In genomic region chr17:43360739-43361498, GRCh38 we compare ENCODE assay signal across 1 cellular context.
TF ChIP-seq lines count a peak whose summit lies in the region.

No MANE protein-coding gene starts in this region.

TF ChIP-seq in GM12878, 131 proteins besides CTCF, POLR2A, EP300 and RAD21 (continued from another document and continues in another):
- peak; percentile 97 for TF ChIP-seq E4F1 (IDR thresholded peaks at IDR 0.05; ENCODE audit: borderline replicate concordance, partially characterized antibody)
- TF ChIP-seq BCLAF1 (IDR thresholded peaks at IDR 0.05), result peak; percentile 93
- 0 out of 2 replicates have a peak, but pooled peaks have one; percentile 6 for TF ChIP-seq SREBF1 (IDR thresholded peaks at IDR 0.05; ENCODE audit: low read length)
- TF ChIP-seq ZBTB4 (CRISPR knock-in tag; IDR thresholded peaks at IDR 0.05), result peak; percentile 100
- TF ChIP-seq ZNF24 (IDR thresholded peaks at IDR 0.05), result peak; percentile 89
- peak; percentile 100 for TF ChIP-seq ATF2 (IDR thresholded peaks at IDR 0.05; ENCODE audit: low read length)
- peak; percentile 48 for TF ChIP-seq MEF2B (IDR thresholded peaks at IDR 0.05; ENCODE audit: partially characterized antibody, poor library complexity, severe bottlenecking)
- TF ChIP-seq CBX3 (IDR thresholded peaks at IDR 0.05; ENCODE audit: borderline replicate concordance, low read depth), result no peak
- no peak for TF ChIP-seq USF1 (IDR thresholded peaks at IDR 0.05; ENCODE audit: borderline replicate concordance, extremely low read length, insufficient read depth, low read depth, low read length)
- peak; percentile 99 for TF ChIP-seq ZSCAN29 (IDR thresholded peaks at IDR 0.05)
- no peak; the same call in 1 of the 2 replicates for TF ChIP-seq RAD51 (IDR thresholded peaks at IDR 0.05)
- no peak for TF ChIP-seq HDAC2 (IDR thresholded peaks at IDR 0.05)
- TF ChIP-seq BACH1 (IDR thresholded peaks at IDR 0.05; ENCODE audit: borderline replicate concordance), result peak; percentile 100
- TF ChIP-seq ZNF274 (IDR thresholded peaks at IDR 0.05; ENCODE audit: insufficient read depth, insufficient read length), result no peak
- peak; percentile 79; the same call in 1 of the 2 replicates for TF ChIP-seq PAX8 (IDR thresholded peaks at IDR 0.05)
- TF ChIP-seq SPI1 (IDR thresholded peaks at IDR 0.05; ENCODE audit: borderline replicate concordance, insufficient read depth, low read depth, low read length), result no peak
- peak; percentile 100 for TF ChIP-seq MTA3 (IDR thresholded peaks at IDR 0.05; ENCODE audit: borderline replicate concordance, low read length)
- peak; percentile 100 for TF ChIP-seq SMAD1 (IDR thresholded peaks at IDR 0.05; ENCODE audit: low read depth, partially characterized antibody)
- TF ChIP-seq PML (IDR thresholded peaks at IDR 0.05; ENCODE audit: low read length), result peak; percentile 100
- peak; percentile 95 for TF ChIP-seq MLLT1 (IDR thresholded peaks at IDR 0.05)
- TF ChIP-seq POLR2AphosphoS2 (IDR thresholded peaks at IDR 0.05; ENCODE audit: low read depth, low read length), result peak; percentile 100
- peak; percentile 100 for TF ChIP-seq BCL3 (IDR thresholded peaks at IDR 0.05; ENCODE audit: borderline replicate concordance, insufficient read depth, low read depth, low read length, poor library complexity, severe bottlenecking)
- TF ChIP-seq REST (IDR thresholded peaks at IDR 0.05; ENCODE audit: low read depth, low read length), result peak; percentile 71
- TF ChIP-seq PRDM15 (CRISPR knock-in tag; IDR thresholded peaks at IDR 0.05), result peak; percentile 100
- TF ChIP-seq RCOR1 (conservative IDR thresholded peaks at IDR 0.05; ENCODE audit: low read depth, low read length), result 0 out of 2 replicates have a peak, but pooled peaks have one; percentile 71
- peak in 1 of 2 experiments; percentile 83; a peak in 2 of 4 replicates for TF ChIP-seq ETV6 (conservative IDR thresholded peaks at IDR 0.05 in 1 of 2, IDR thresholded peaks at IDR 0.05 in 1 of 2; ENCODE audit: borderline replicate concordance in 1 of 2, low read depth in 1 of 2)
- TF ChIP-seq RB1 (IDR thresholded peaks at IDR 0.05; ENCODE audit: borderline replicate concordance), result peak; percentile 57; the same call in 1 of the 2 replicates
- TF ChIP-seq E2F4 (IDR thresholded peaks at IDR 0.05; ENCODE audit: low read depth, low read length), result no peak
